22 cellular contexts compared by ENCODE assay signal in genomic region chr6:124924333-124924759, GRCh38. TPM values are rescaled to one million over a fixed set of nuclear protein-coding genes. Genes with fewer than 3 reads are reported as not detected.
DNase-seq lines count a peak whose midpoint lies in the region; ATAC-seq, FAIRE-seq and TF ChIP-seq lines count a peak whose summit lies in the region.
"Had no signal": no experiment of that assay in that cellular context is flagged by ENCODE, and none has a peak within 500 bp of the region (broad histone marks: within the 10 kb centered on the region; RNA-seq: fewer than 3 reads in every experiment).

No MANE protein-coding gene starts in this region.

- H2AFZ ChIP-seq in IMR-90 (replicated peaks; ENCODE audit: low read length, poor library complexity), result no peak overlapping the region

- peak; percentile 65 for FAIRE-seq in pancreas (lab: Jason Lieb, UNC)

- in situ Hi-C loops in IMR-90 (cut with MboI; ENCODE audit: low sequenced_read_pairs) (no loop called here), astrocyte of the spinal cord (cut with HindIII; ENCODE audit: low sequenced_read_pairs) (no loop called here)

- H3K36me3 ChIP-seq in IMR-90 (ENCODE audit: control insufficient read depth, insufficient read depth, low read length) (peaks cover 8% of the 10 kb centered on the region), pancreas (no peaks in the 10 kb centered on the region)
- H3K36me3 ChIP-seq: adrenal gland, cardiac muscle cell had no signal

- H3K79me1 ChIP-seq in IMR-90 (ENCODE audit: low read depth in 1 of 2, low read length in 2 of 2), result no peaks in the 10 kb centered on the region

- no peak overlapping the region for H2BK5ac ChIP-seq in IMR-90 (ENCODE audit: low read depth, low read length, poor library complexity, severe bottlenecking)

- TF ChIP-seq RAD21 in IMR-90 (IDR thresholded peaks at IDR 0.05; ENCODE audit: low read length), result no peak

- no peak overlapping the region for H3K9ac ChIP-seq in IMR-90 (ENCODE audit: low read depth, low read length)

- no peak overlapping the region for H3K14ac ChIP-seq in IMR-90 (replicated peaks; ENCODE audit: low read depth, low read length)

- H3K27ac ChIP-seq in IMR-90 (ENCODE audit: insufficient read depth, low read length) (no peak overlapping the region), pancreas (no peak overlapping the region)
- H3K27ac ChIP-seq: adrenal gland, cardiac muscle cell, tibial artery had no signal

- H4K20me1 ChIP-seq in IMR-90 (ENCODE audit: insufficient read depth, low read length), result no peaks in the 10 kb centered on the region

- no peak overlapping the region for H4K8ac ChIP-seq in IMR-90 (ENCODE audit: low read depth in 2 of 2, low read length in 2 of 2)

- POLR2A ChIA-PET in IMR-90 (lab: Charles Lee; ENCODE audit: unreplicated experiment), result no interaction called here

- no peak overlapping the region for H2BK20ac ChIP-seq in IMR-90 (ENCODE audit: low read depth, low read length)

- no peak overlapping the region for H2AK5ac ChIP-seq in IMR-90 (ENCODE audit: low read depth, low read length)

- no peak overlapping the region for H3K56ac ChIP-seq in IMR-90 (ENCODE audit: extremely low read depth, insufficient read depth, low read length)

- H3K4me1 ChIP-seq in IMR-90 (ENCODE audit: control insufficient read depth, insufficient read depth, low read length), result no peaks in the 10 kb centered on the region
- H3K4me1 ChIP-seq in pancreas, result no peaks in the 10 kb centered on the region
- H3K4me1 ChIP-seq: adrenal gland had no signal

- TF ChIP-seq CTCF in IMR-90 (conservative IDR thresholded peaks at IDR 0.05; ENCODE audit: low read depth, low read length), result no peak
- no peak for TF ChIP-seq CTCF in astrocyte of the spinal cord (IDR thresholded peaks at IDR 0.05; ENCODE audit: low read depth, low read length)
- TF ChIP-seq CTCF in pancreas (IDR thresholded peaks at IDR 0.05), result no peak

- no peak overlapping the region for H4K91ac ChIP-seq in IMR-90 (ENCODE audit: insufficient read depth, low read depth, low read length)

- no peak for TF ChIP-seq POLR2A in IMR-90 (IDR thresholded peaks at IDR 0.05; ENCODE audit: low read depth, low read length)

- no peak overlapping the region for H3K4me2 ChIP-seq in IMR-90 (ENCODE audit: low read depth, low read length)

- no peaks in the 10 kb centered on the region for H3K27me3 ChIP-seq in IMR-90 (ENCODE audit: control insufficient read depth, insufficient read depth, low read length)
- H3K27me3 ChIP-seq in pancreas, result no peaks in the 10 kb centered on the region
- H3K27me3 ChIP-seq: adrenal gland, cardiac muscle cell, tibial artery had no signal

- dilution Hi-C loops in IMR-90 (cut with HindIII; ENCODE audit: low sequenced_read_pairs, unreplicated experiment), result no loop called here

- H3K4me3 ChIP-seq in IMR-90 (ENCODE audit: insufficient read depth, low read depth, low read length) (no peak overlapping the region), astrocyte of the spinal cord (ENCODE audit: low read depth, low read length) (no peak overlapping the region), pancreas (no peak overlapping the region)
- H3K4me3 ChIP-seq: adrenal gland, cardiac muscle cell, tibial artery had no signal

- no peak overlapping the region for H2BK120ac ChIP-seq in IMR-90 (ENCODE audit: low read depth, low read length)

- no peak overlapping the region for H3K4ac ChIP-seq in IMR-90 (ENCODE audit: low read depth, low read length)

- CTCF ChIA-PET in IMR-90 (lab: Yijun Ruan, JAX), result no interaction called here

- no peak overlapping the region for H2BK15ac ChIP-seq in IMR-90 (ENCODE audit: low read depth, low read length)

- H2AK9ac ChIP-seq in IMR-90 (replicated peaks; ENCODE audit: low read depth, low read length, poor library complexity), result no peak overlapping the region

- H3K9me1 ChIP-seq in IMR-90 (ENCODE audit: insufficient read depth, low read length), result no peaks in the 10 kb centered on the region

- intact Hi-C loops in IMR-90 (cut with micrococcal nuclease) (no loop called here), pancreas (cut with DNase I) (no loop called here)

- no peak overlapping the region for H4K5ac ChIP-seq in IMR-90 (ENCODE audit: low read depth, low read length)

- no TSS peak for BruUV-seq in IMR-90 (replicated peaks; lab: Mats Ljungman, UMichigan)

- peak; percentile 86 for DNase-seq in EH (ENCODE audit: low read depth)
- peak; percentile 6 for DNase-seq in IMR-90
- DNase-seq in astrocyte of the spinal cord (ENCODE audit: low read depth, low spot score), result peak; percentile 45
- no peak for DNase-seq in pancreas
- no peak for DNase-seq in stimulated activated CD4-positive, alpha-beta T cell treated with anti-CD3 and anti-CD28 coated beads, Interleukin-4, amount 100 ng/mL, for 24 hours
- DNase-seq in stimulated activated CD4-positive, alpha-beta T cell treated with anti-CD3 and anti-CD28 coated beads, Interleukin-2, amount 100 ng/mL, for 48 hours, result no peak
- DNase-seq: activated CD4-positive, alpha-beta memory T cell treated with anti-CD3 and anti-CD28 coated beads for 36 hours; activated gamma-delta T cell; adrenal gland; CD8-positive, alpha-beta memory T cell; dermis blood vessel endothelial cell; HCEC 1CT; NCI-H1694 treated with DMSO at 0.1 percent for 48 hours; NCI-H2227 treated with DMSO at 0.1 percent for 48 hours; stimulated activated naive CD8-positive, alpha-beta T cell treated with anti-CD3 and anti-CD28 coated beads, Interleukin-15, Interleukin-2, amounts not matched to agents 100 U/mL and 50 U/mL, for 24 hours; T-helper 17 cell; tibial artery had no signal

- WGBS in IMR-90 (ENCODE audit: extremely low coverage in 2 of 2, insufficient read length in 1 of 2), 2 experiments, result no CpG with 5 or more reads among the region's 3 CpGs
- WGBS in pancreas, 2 donors, result 40 to 41% methylated on average over 3 of the region's 3 CpGs

- peaks cover 3% of the 10 kb centered on the region; the same call in 1 of the 2 replicates for H3K9me3 ChIP-seq in IMR-90 (ENCODE audit: control insufficient read depth, insufficient read depth, low read length)
- H3K9me3 ChIP-seq in pancreas, result no peaks in the 10 kb centered on the region
- H3K9me3 ChIP-seq: adrenal gland had no signal

- no peak overlapping the region for H3K23ac ChIP-seq in IMR-90 (ENCODE audit: low read depth, low read length)

- ATAC-seq in IMR-90 (ENCODE audit: low read depth) (peak; percentile 32), pancreas (no peak), GM21529 (IDR thresholded peaks at IDR 0.05; ENCODE audit: unreplicated experiment) (no peak)
- ATAC-seq: Panc1; stimulated activated naive CD8-positive, alpha-beta T cell treated with anti-CD3 and anti-CD28 coated beads, Interleukin-15, Interleukin-2, amounts not matched to agents 100 U/mL and 50 U/mL, for 24 hours; T-helper 17 cell; WTC11 had no signal

- H3K18ac ChIP-seq in IMR-90 (ENCODE audit: low read depth, low read length), result no peak overlapping the region

TF ChIP-seq in IMR-90, 13 proteins besides CTCF, POLR2A, EP300 and RAD21:
- TF ChIP-seq MXI1 (IDR thresholded peaks at IDR 0.05; ENCODE audit: borderline replicate concordance, low read depth, low read length), result no peak
- no peak for TF ChIP-seq SMC3 (IDR thresholded peaks at IDR 0.05; ENCODE audit: low read depth, low read length)
- TF ChIP-seq MAZ (IDR thresholded peaks at IDR 0.05; ENCODE audit: borderline replicate concordance, low read depth, low read length), result no peak
- no peak for TF ChIP-seq MAFK (IDR thresholded peaks at IDR 0.05; ENCODE audit: low read depth, low read length)

RNA-seq across cellular contexts. Expression of gene RNF217, which starts 37.9 kb away (rescaled TPM):
- total RNA-seq in IMR-90 (2012; rRNA removed) (16.7 and 20.4 TPM in 2 replicates), pancreas (10 to 100 TPM in 2 of 6 donors, 1 to 10 TPM in 4; 4.6 to 14.3 (median 8.3) TPM)
- polyA plus RNA-seq in IMR-90 (2012; rRNA removed) (11.7 TPM in 2 replicates), pancreas (1 to 10 TPM; 3.4 to 3.6 TPM)
- polyA plus RNA-seq in IMR-90 (2012; cell fraction: cytosol; rRNA removed), result 2.5 and 2.7 TPM in 2 replicates
- 7.8 and 59.2 TPM in 2 replicates for polyA plus RNA-seq in IMR-90 (2012; cell fraction: nucleus; rRNA removed; ENCODE audit: low replicate concordance)
- polyA plus RNA-seq: CD8-positive, alpha-beta memory T cell; IgD-negative memory B cell had no signal

Comparison
In these comparisons a context has a peak if more than half of its experiments do, and no peak if none do; other contexts are left out.
1. DNase-seq: peak in EH (single experiment), IMR-90 (single experiment) and astrocyte of the spinal cord (single experiment); none in pancreas (0 of 6), stimulated activated CD4-positive, alpha-beta T cell treated with anti-CD3 and anti-CD28 coated beads, Interleukin-4, amount 100 ng/mL, for 24 hours (single experiment) and stimulated activated CD4-positive, alpha-beta T cell treated with anti-CD3 and anti-CD28 coated beads, Interleukin-2, amount 100 ng/mL, for 48 hours (0 of 2).